ENCODE assay signal across 23 cellular contexts in the genomic region with DNA sequence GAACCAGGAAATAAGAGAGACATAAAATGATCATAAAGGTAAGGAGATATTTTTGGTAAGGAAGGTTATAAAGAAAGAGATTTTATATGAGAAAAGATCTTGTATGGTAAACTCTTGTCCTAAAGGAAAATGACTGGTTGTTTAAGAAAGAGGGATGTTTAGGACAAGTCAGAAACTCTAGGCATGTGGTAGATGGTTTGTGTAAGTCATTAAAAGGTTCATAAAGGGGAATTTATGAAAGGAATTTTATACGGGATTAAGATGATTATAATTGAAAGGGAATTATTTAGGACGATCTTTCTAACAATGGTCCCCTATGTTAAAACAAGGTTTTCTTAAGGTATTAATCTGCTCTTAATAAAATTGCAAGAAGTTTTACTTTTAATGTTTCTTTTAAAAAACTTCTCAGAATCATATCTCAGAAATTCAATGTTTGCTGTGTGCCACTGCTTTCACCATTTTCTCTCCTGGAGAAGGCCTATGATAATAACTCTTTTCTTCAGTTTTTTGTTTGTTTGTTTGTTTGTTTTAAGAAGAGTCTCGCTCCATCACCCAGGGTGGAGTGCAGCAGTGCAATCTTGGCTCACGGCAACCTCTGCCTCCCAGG.
"Had no signal": no experiment of that assay in that cellular context is flagged by ENCODE, and none has a peak within 500 bp of the region (broad histone marks: within the 10 kb centered on the region; RNA-seq: fewer than 3 reads in every experiment).

No MANE protein-coding gene starts in this region.

- FAIRE-seq: small intestine had no signal

- H3K4me1 ChIP-seq: neural progenitor cell, psoas muscle, sigmoid colon, stomach, upper lobe of left lung had no signal

- H3K4me3 ChIP-seq: neural progenitor cell, ovary, psoas muscle, right lobe of liver, sigmoid colon, stomach, thoracic aorta, thyroid gland, tibial nerve, upper lobe of left lung, uterus had no signal

- H3K36me3 ChIP-seq: neural progenitor cell, ovary, right lobe of liver, sigmoid colon, stomach, thoracic aorta, thyroid gland, tibial nerve, upper lobe of left lung, uterus had no signal

- DNase-seq: natural killer cell; occipital lobe; psoas muscle; right cardiac atrium; right lobe of liver; small intestine; stimulated activated CD4-positive, alpha-beta T cell treated with anti-CD3 and anti-CD28 coated beads, Interleukin-15, amount 100 ng/mL, for 24 hours; stimulated activated CD4-positive, alpha-beta T cell treated with anti-CD3 and anti-CD28 coated beads, Interleukin-2, amount 100 ng/mL, for 24 hours; stimulated activated CD4-positive, alpha-beta T cell treated with anti-CD3 and anti-CD28 coated beads, Interleukin-2, amount 100 ng/mL, for 48 hours; stimulated activated CD4-positive, alpha-beta T cell treated with anti-CD3 and anti-CD28 coated beads, Interleukin-4, amount 100 ng/mL, for 24 hours; stimulated activated naive B cell treated with anti-CD40 and anti-IgM and Interleukin-4, amounts not matched to agents 10 μg/mL and 1 μg/mL and 100 μg/mL, for 72 hours; stimulated activated naive CD4-positive, alpha-beta T cell treated with Interleukin-2 at 50 U/mL for 16 hours; stomach; thyroid gland; trophoblast cell; upper lobe of left lung; uterus had no signal

- H3K9me3 ChIP-seq: ovary, psoas muscle, right lobe of liver, sigmoid colon, stomach, thoracic aorta, thyroid gland, tibial nerve, upper lobe of left lung, uterus had no signal

- H3K27ac ChIP-seq: neural progenitor cell, ovary, parathyroid adenoma, psoas muscle, right lobe of liver, sigmoid colon, stomach, thoracic aorta, thyroid gland, tibial nerve, upper lobe of left lung, uterus had no signal
